ENCODE assay signal across 19 cellular contexts in the genomic region with DNA sequence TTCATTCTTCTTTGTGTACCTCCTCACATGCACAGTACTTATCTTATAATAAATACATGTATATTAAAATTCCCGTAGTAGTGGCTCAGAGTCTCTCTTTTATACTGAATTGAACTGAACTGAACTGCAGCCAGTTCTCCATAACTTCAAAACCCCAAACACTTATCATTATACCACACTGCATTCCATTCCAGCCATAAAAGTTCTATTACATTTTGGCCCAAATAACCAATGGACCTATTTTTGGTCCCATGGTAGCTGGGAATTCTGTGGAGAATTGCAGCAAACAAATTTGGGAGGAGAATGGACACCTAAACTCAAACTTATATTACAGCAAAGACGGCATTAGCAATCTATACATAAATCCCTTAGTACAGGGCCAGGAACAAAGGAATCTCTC.
A peak's percentile ranks its signal among the peaks of the same experiment; 100 is the strongest.
DNase-seq lines count a peak whose midpoint lies in the region; ATAC-seq and TF ChIP-seq lines count a peak whose summit lies in the region.
"Had no signal": no experiment of that assay in that cellular context is flagged by ENCODE, and none has a peak within 500 bp of the region (broad histone marks: within the 10 kb centered on the region; RNA-seq: fewer than 3 reads in every experiment).

No MANE protein-coding gene starts in this region.

- ATAC-seq in activated CD8-positive, alpha-beta T cell treated with anti-CD3 and anti-CD28 coated beads, Interleukin-2, amount 10 ng/mL, durations not matched to agents 7 days and 5 days = no peak
- ATAC-seq in HG02610 (IDR thresholded peaks at IDR 0.05; ENCODE audit: unreplicated experiment) = no peak
- ATAC-seq: GM12878, HCT116 had no signal

- H3K27ac Mint-ChIP-seq in activated CD8-positive, alpha-beta T cell treated with anti-CD3 and anti-CD28 coated beads, Interleukin-2, amount 10 ng/mL, durations not matched to agents 7 days and 5 days = no peak overlapping the region
- H3K27ac Mint-ChIP-seq: CD4-positive, alpha-beta T cell had no signal

- in situ Hi-C loops in astrocyte of the cerebellum (cut with HindIII; ENCODE audit: low sequenced_read_pairs) = no loop called here
- in situ Hi-C loops in GM13977 (cut with MboI; ENCODE audit: low pct_unique_long_range_greater_than_20kb, low sequenced_read_pairs, unreplicated experiment) = no loop called here

- peak; percentile 60 for DNase-seq in EH (ENCODE audit: low read depth)
- peak; percentile 38 for DNase-seq in astrocyte of the cerebellum (ENCODE audit: low read depth)
- DNase-seq in iris pigment epithelial cell (ENCODE audit: low read depth) = peak; percentile 40
- DNase-seq in activated CD8-positive, alpha-beta T cell treated with anti-CD3 and anti-CD28 coated beads, Interleukin-2, amount 10 ng/mL, durations not matched to agents 7 days and 5 days = no peak
- DNase-seq in GM13977 (ENCODE audit: low spot score) = no peak
- no peak for DNase-seq in inferior parietal cortex (ENCODE audit: extremely low spot score)
- DNase-seq: CD4-positive, alpha-beta T cell; COR-L47; NCI-H1048; NCI-H1417 treated with DMSO at 0.1 percent for 48 hours; NCI-H187 treated with DMSO at 0.1 percent for 48 hours; NCI-H446 treated with DMSO at 0.1 percent for 48 hours; NCI-H526 treated with DMSO at 0.1 percent for 48 hours; SHP77; T-helper 1 cell had no signal

- no peak overlapping the region for H3K4me3 Mint-ChIP-seq in activated CD8-positive, alpha-beta T cell treated with anti-CD3 and anti-CD28 coated beads, Interleukin-2, amount 10 ng/mL, durations not matched to agents 7 days and 5 days
- H3K4me3 Mint-ChIP-seq: CD4-positive, alpha-beta T cell had no signal

- H3K4me1 Mint-ChIP-seq in activated CD8-positive, alpha-beta T cell treated with anti-CD3 and anti-CD28 coated beads, Interleukin-2, amount 10 ng/mL, durations not matched to agents 7 days and 5 days (ENCODE audit: low read depth) = no peaks in the 10 kb centered on the region

- no peaks in the 10 kb centered on the region for H3K36me3 Mint-ChIP-seq in activated CD8-positive, alpha-beta T cell treated with anti-CD3 and anti-CD28 coated beads, Interleukin-2, amount 10 ng/mL, durations not matched to agents 7 days and 5 days (ENCODE audit: low read depth)

- H3K27me3 Mint-ChIP-seq in activated CD8-positive, alpha-beta T cell treated with anti-CD3 and anti-CD28 coated beads, Interleukin-2, amount 10 ng/mL, durations not matched to agents 7 days and 5 days (ENCODE audit: low read depth) = no peaks in the 10 kb centered on the region
- H3K27me3 Mint-ChIP-seq: CD4-positive, alpha-beta T cell had no signal

- no peaks in the 10 kb centered on the region for H3K9me3 Mint-ChIP-seq in activated CD8-positive, alpha-beta T cell treated with anti-CD3 and anti-CD28 coated beads, Interleukin-2, amount 10 ng/mL, durations not matched to agents 7 days and 5 days (ENCODE audit: insufficient read depth)
- H3K9me3 Mint-ChIP-seq: CD4-positive, alpha-beta T cell had no signal

- CTCF ChIA-PET in activated CD8-positive, alpha-beta T cell treated with anti-CD3 and anti-CD28 coated beads, Interleukin-2, amount 10 ng/mL, durations not matched to agents 7 days and 5 days (lab: Charles Lee) = no interaction called here

- no peak overlapping the region for H3K4me3 ChIP-seq in astrocyte of the cerebellum (ENCODE audit: low read depth, low read length)
- H3K4me3 ChIP-seq: BLaER1 treated with 17β-estradiol and CSF1 and Interleukin-3, amounts not matched to agents 10 nM and 100 nM; GM12878 had no signal

- POLR2A ChIA-PET in activated CD8-positive, alpha-beta T cell treated with anti-CD3 and anti-CD28 coated beads, Interleukin-2, amount 10 ng/mL, durations not matched to agents 7 days and 5 days (lab: Charles Lee) = no interaction called here

- TF ChIP-seq CTCF in astrocyte of the cerebellum (IDR thresholded peaks at IDR 0.05; ENCODE audit: low read depth, low read length, missing control alignments) = no peak
- no peak for TF ChIP-seq CTCF in GM13977 (IDR thresholded peaks at IDR 0.05; ENCODE audit: extremely low read depth, insufficient read depth, missing control alignments)

Comparison
In these comparisons a context has a peak if more than half of its experiments do, and no peak if none do; other contexts are left out.
1. DNase-seq: peak in EH (single experiment), astrocyte of the cerebellum (single experiment) and iris pigment epithelial cell (single experiment); none in activated CD8-positive, alpha-beta T cell treated with anti-CD3 and anti-CD28 coated beads, Interleukin-2, amount 10 ng/mL, durations not matched to agents 7 days and 5 days (single experiment), GM13977 (single experiment) and inferior parietal cortex (single experiment).